In the genomic region with DNA sequence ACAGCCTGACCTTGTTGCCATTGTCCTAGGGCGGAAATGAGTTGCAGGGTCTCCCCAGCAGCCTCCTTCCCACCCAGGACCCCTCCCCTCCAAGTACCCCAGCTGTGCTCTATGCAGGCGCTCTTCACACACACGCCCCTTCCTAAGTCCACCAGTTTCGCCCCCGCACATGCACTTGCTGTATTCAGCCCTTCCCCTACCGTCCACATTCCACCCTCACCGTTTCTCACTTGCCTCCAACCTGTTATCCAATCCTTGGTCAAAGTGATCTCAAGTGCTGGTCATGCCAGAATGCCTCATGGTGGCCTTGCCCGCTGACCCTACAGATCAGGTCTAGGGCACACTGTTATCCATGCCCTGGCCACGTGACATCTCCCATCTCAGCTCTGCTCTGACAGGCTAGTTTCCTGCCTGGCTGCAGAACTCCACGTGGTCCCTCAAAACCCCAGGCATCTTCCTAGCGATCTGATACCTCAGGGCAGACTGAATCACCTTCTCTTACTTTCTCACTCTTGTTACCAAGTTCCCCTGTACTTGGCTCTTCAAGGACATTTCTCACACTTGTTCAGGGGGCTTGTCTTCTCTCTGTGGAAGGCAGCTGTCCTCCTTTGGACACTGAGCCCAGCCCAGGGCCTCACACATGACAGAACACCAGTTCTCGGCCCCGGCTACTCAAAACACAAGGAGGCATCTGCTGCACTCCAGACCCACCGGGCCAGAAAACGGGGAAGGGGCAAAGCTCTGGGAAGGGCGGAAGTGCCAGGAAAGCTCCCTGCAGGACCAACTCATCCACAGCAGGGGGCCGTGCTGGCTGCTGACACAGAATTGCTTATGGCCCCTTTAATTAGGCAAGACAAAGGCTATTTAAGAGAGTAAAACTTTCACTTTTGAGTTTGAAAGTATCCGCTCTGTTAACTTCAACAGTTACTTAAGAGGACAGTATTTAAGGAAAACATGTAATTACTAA, we compare ENCODE assay signal across 1 cellular context.
TF ChIP-seq lines count a peak whose summit lies in the region.

No MANE protein-coding gene starts in this region.

TF ChIP-seq in HCT116, 20 proteins besides CTCF, POLR2A, EP300 and RAD21 (continued from another document):
- TF ChIP-seq ZNF274 (IDR thresholded peaks at IDR 0.05; ENCODE audit: low read depth, low read length) (no peak), FOSL1 (IDR thresholded peaks at IDR 0.05; ENCODE audit: low read depth) (no peak), ZFX (IDR thresholded peaks at IDR 0.05) (no peak), EZH2 (IDR thresholded peaks at IDR 0.05) (no peak)
- TF ChIP-seq, protein P1, sequence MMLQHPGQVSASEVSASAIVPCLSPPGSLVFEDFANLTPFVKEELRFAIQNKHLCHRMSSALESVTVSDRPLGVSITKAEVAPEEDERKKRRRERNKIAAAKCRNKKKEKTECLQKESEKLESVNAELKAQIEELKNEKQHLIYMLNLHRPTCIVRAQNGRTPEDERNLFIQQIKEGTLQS (IDR thresholded peaks at IDR 0.05) = no peak
